In the genomic region with DNA sequence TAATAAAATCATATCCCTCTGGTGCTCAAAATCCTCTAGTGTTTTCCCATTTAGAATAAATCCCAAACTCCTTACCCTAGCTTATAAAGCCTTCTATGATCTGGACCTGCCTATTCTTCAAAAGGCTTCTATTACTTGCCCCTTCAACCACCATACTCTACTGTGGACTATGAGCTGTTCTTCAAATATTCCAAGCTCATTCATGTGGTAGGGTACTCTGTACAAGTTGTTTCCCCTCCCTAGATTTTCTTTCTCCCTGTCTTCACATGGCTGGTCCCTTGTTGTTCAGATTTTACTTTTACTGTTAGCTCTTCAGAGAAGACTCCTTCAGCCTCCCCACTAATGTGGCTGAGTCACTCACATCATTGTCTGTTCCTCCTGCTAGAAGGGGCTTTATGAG, we compare ENCODE assay signal across 23 cellular contexts.
DNase-seq lines count a peak whose midpoint lies in the region; TF ChIP-seq lines count a peak whose summit lies in the region.
"Had no signal": no experiment of that assay in that cellular context is flagged by ENCODE, and none has a peak within 500 bp of the region (broad histone marks: within the 10 kb centered on the region; RNA-seq: fewer than 3 reads in every experiment).

No MANE protein-coding gene starts in this region.

- no peak overlapping the region for H3K4me2 ChIP-seq in smooth muscle cell
- H3K4me2 ChIP-seq: PC-9 had no signal

- H3F3A ChIP-seq in smooth muscle cell (ENCODE audit: low read depth) = no peaks in the 10 kb centered on the region

- H3K4me3 ChIP-seq in mesodermal cell (ENCODE audit: extremely low read depth, insufficient read depth, low read length, poor library complexity, severe bottlenecking) (no peak overlapping the region), smooth muscle cell (no peak overlapping the region)
- H3K4me3 ChIP-seq: body of pancreas, PC-9 had no signal

- H3K4me1 ChIP-seq in mesodermal cell (ENCODE audit: control insufficient read depth, insufficient read depth, low read length, poor library complexity, severe bottlenecking) (peaks cover 56% of the 10 kb centered on the region), smooth muscle cell (ENCODE audit: low read depth) (no peaks in the 10 kb centered on the region)
- H3K4me1 ChIP-seq: body of pancreas had no signal

- peak overlapping the region; percentile 65 for H3K27ac ChIP-seq in mesodermal cell (ENCODE audit: low read depth, low read length, severe bottlenecking)
- H3K27ac ChIP-seq in smooth muscle cell (ENCODE audit: low read depth) = no peak overlapping the region
- H3K27ac ChIP-seq: body of pancreas, PC-9 had no signal

- DNase-seq in HT1080 (ENCODE audit: low read depth) (peak; percentile 29), endothelial cell (ENCODE audit: low spot score) (no peak), smooth muscle cell (lab: John Stamatoyannopoulos, UW; ENCODE audit: unreplicated experiment) (no peak), NCI-H1436 (lab: John Stamatoyannopoulos, UW) (no peak), Ammon's horn (ENCODE audit: low spot score) (no peak)
- DNase-seq in activated CD4-positive, alpha-beta T cell treated with anti-CD3 and anti-CD28 coated beads, Interleukin-2, amount 50 U/mL, for 48 hours = no peak
- DNase-seq: activated CD4-positive, alpha-beta T cell treated with anti-CD3 and anti-CD28 coated beads for 36 hours; activated gamma-delta T cell treated with Interleukin-2 at 50 U/mL for 16 hours; activated T-cell treated with anti-CD3 and anti-CD28 coated beads, Interleukin-2, amount 50 U/mL, for 4 hours; body of pancreas; DND-41; glutamatergic neuron; left cardiac atrium; mesenchymal stem cell; naive thymus-derived CD4-positive, alpha-beta T cell; NCI-H187; NCI-H2171 treated with DMSO at 0.1 percent for 48 hours; NCI-H524; PC-9; stimulated activated CD4-positive, alpha-beta T cell treated with anti-CD3 and anti-CD28 coated beads, Interleukin-12 subunit alpha, Interleukin-12 subunit beta, amount 100 ng/mL, for 4 hours; stimulated activated CD4-positive, alpha-beta T cell treated with anti-CD3 and anti-CD28 coated beads, Interleukin-4, amount 100 ng/mL, for 1 hour had no signal

- H3K27me3 ChIP-seq in smooth muscle cell (ENCODE audit: low read depth) = no peaks in the 10 kb centered on the region
- H3K27me3 ChIP-seq: body of pancreas had no signal

- peak overlapping the region; percentile 54 for H2AFZ ChIP-seq in smooth muscle cell (ENCODE audit: low read depth)
- H2AFZ ChIP-seq: PC-9 had no signal

- H3K4me3 Mint-ChIP-seq in endothelial cell (ENCODE audit: unreplicated experiment) = no peak overlapping the region
- H3K4me3 Mint-ChIP-seq: activated CD4-positive, alpha-beta T cell treated with anti-CD3 and anti-CD28 coated beads for 36 hours; activated T-cell treated with anti-CD3 and anti-CD28 coated beads, Interleukin-2, amount 50 U/mL, for 4 hours; CD14-positive monocyte; naive thymus-derived CD4-positive, alpha-beta T cell had no signal

- H4K20me1 ChIP-seq in smooth muscle cell (ENCODE audit: low read depth) = no peaks in the 10 kb centered on the region

- no peaks in the 10 kb centered on the region for H3K9me3 Mint-ChIP-seq in endothelial cell (ENCODE audit: unreplicated experiment)
- H3K9me3 Mint-ChIP-seq: activated T-cell treated with anti-CD3 and anti-CD28 coated beads, Interleukin-2, amount 50 U/mL, for 4 hours had no signal

- no peaks in the 10 kb centered on the region for H3K79me2 ChIP-seq in smooth muscle cell (ENCODE audit: low read depth)

- H3K4me1 Mint-ChIP-seq in endothelial cell (ENCODE audit: unreplicated experiment) = peaks cover 45% of the 10 kb centered on the region
- H3K4me1 Mint-ChIP-seq: naive thymus-derived CD4-positive, alpha-beta T cell had no signal

- no peaks in the 10 kb centered on the region for H3K36me3 ChIP-seq in mesodermal cell (ENCODE audit: control insufficient read depth, insufficient read depth, low read length)
- no peaks in the 10 kb centered on the region for H3K36me3 ChIP-seq in smooth muscle cell (ENCODE audit: low read depth)

- TF ChIP-seq CTCF in endothelial cell (IDR thresholded peaks at IDR 0.05; ENCODE audit: unreplicated experiment) (no peak), smooth muscle cell (IDR thresholded peaks at IDR 0.05; ENCODE audit: borderline replicate concordance, insufficient read depth, poor library complexity, severe bottlenecking) (no peak)

- peak overlapping the region; percentile 62 for H3K27ac Mint-ChIP-seq in endothelial cell (ENCODE audit: unreplicated experiment)
- H3K27ac Mint-ChIP-seq: activated CD4-positive, alpha-beta T cell treated with anti-CD3 and anti-CD28 coated beads for 36 hours; CD14-positive monocyte; naive thymus-derived CD4-positive, alpha-beta T cell had no signal

- no peaks in the 10 kb centered on the region for H3K9me3 ChIP-seq in mesodermal cell (ENCODE audit: control insufficient read depth, low read length)
- H3K9me3 ChIP-seq in smooth muscle cell (replicated peaks; ENCODE audit: low read depth) = no peaks in the 10 kb centered on the region
- H3K9me3 ChIP-seq: body of pancreas had no signal

- H3K9ac ChIP-seq in smooth muscle cell (ENCODE audit: low read depth) = no peak overlapping the region

- H3K27me3 Mint-ChIP-seq in endothelial cell (ENCODE audit: unreplicated experiment) = peaks cover 2% of the 10 kb centered on the region

- no peaks in the 10 kb centered on the region for H3K36me3 Mint-ChIP-seq in endothelial cell (ENCODE audit: low read depth, unreplicated experiment)
- H3K36me3 Mint-ChIP-seq: CD14-positive monocyte; naive thymus-derived CD4-positive, alpha-beta T cell had no signal
